Comparison of ENCODE assay signal across 13 cellular contexts in genomic region chr6:21000391-21000801, GRCh38.
DNase-seq lines count a peak whose midpoint lies in the region; ATAC-seq and TF ChIP-seq lines count a peak whose summit lies in the region.
"Had no signal": no experiment of that assay in that cellular context is flagged by ENCODE, and none has a peak within 500 bp of the region (broad histone marks: within the 10 kb centered on the region; RNA-seq: fewer than 3 reads in every experiment).

No MANE protein-coding gene starts in this region.

- H3K36me3 ChIP-seq in DND-41 (ENCODE audit: insufficient read depth, low read length), result peaks cover 3% of the 10 kb centered on the region; the same call in 1 of the 2 replicates
- peaks cover 11% of the 10 kb centered on the region; the same call in 1 of the 2 replicates for H3K36me3 ChIP-seq in Loucy (ENCODE audit: insufficient read depth, low read length)

- H3F3A ChIP-seq in Loucy (ENCODE audit: low read depth), result peaks cover 4% of the 10 kb centered on the region

- H2AFZ ChIP-seq in DND-41 (ENCODE audit: low read depth, low read length) (no peak overlapping the region), Loucy (ENCODE audit: low read length) (no peak overlapping the region)
- H2AFZ ChIP-seq: GM23248 had no signal

- no peaks in the 10 kb centered on the region for H3K9me3 ChIP-seq in DND-41 (ENCODE audit: insufficient read depth, low read length, severe bottlenecking)
- H3K9me3 ChIP-seq in Loucy (ENCODE audit: insufficient read depth, low read depth, low read length), result peaks cover 3% of the 10 kb centered on the region; the same call in 1 of the 2 replicates
- H3K9me3 ChIP-seq: Caco-2 had no signal

- DNase-seq in DND-41 (no peak), astrocyte of the spinal cord (ENCODE audit: low read depth, low spot score) (peak; percentile 35), fibroblast of villous mesenchyme (ENCODE audit: low read depth) (peak; percentile 39), NCI-H1105 treated with DMSO at 0.1 percent for 48 hours (lab: John Stamatoyannopoulos, UW) (no peak), SKM-1 treated with dmso at 0.1 percent for 144 hours (lab: John Stamatoyannopoulos, UW; ENCODE audit: unreplicated experiment) (no peak)
- DNase-seq: Caco-2; CD8-positive, alpha-beta T cell; GM23248; H7 had no signal

- H3K9ac ChIP-seq in DND-41 (ENCODE audit: low read depth, low read length), result no peak overlapping the region
- H3K9ac ChIP-seq in Loucy (ENCODE audit: low read depth, low read length, poor library complexity, severe bottlenecking), result no peak overlapping the region
- H3K9ac ChIP-seq: GM23248 had no signal

- TF ChIP-seq CTCF in DND-41 (IDR thresholded peaks at IDR 0.05; ENCODE audit: borderline replicate concordance, extremely low read depth, low read length, poor library complexity, severe bottlenecking) (no peak), Loucy (conservative IDR thresholded peaks at IDR 0.05; ENCODE audit: low read length) (no peak), astrocyte of the spinal cord (IDR thresholded peaks at IDR 0.05; ENCODE audit: low read depth, low read length) (no peak), fibroblast of villous mesenchyme (IDR thresholded peaks at IDR 0.05; ENCODE audit: insufficient read depth, low read depth, low read length) (no peak)

- in situ Hi-C loops in astrocyte of the spinal cord (cut with HindIII; ENCODE audit: low sequenced_read_pairs), result no loop called here

- no peak overlapping the region for H3K4me2 ChIP-seq in DND-41 (ENCODE audit: insufficient read depth, low read length)
- H3K4me2 ChIP-seq in Loucy (ENCODE audit: low read depth, low read length, poor library complexity, severe bottlenecking), result peak overlapping the region; percentile 38

- H4K20me1 ChIP-seq in DND-41 (ENCODE audit: insufficient read depth, low read length), result no peaks in the 10 kb centered on the region
- peaks cover 3% of the 10 kb centered on the region for H4K20me1 ChIP-seq in Loucy (ENCODE audit: insufficient read depth, low read length, poor library complexity, severe bottlenecking)

- no peak overlapping the region for H3K4me3 ChIP-seq in DND-41 (ENCODE audit: low read depth in 1 of 2, low read length in 2 of 2)
- no peak overlapping the region for H3K4me3 ChIP-seq in Loucy (ENCODE audit: low read length, poor library complexity, severe bottlenecking)
- H3K4me3 ChIP-seq in astrocyte of the spinal cord (ENCODE audit: low read depth, low read length), result no peak overlapping the region
- no peak overlapping the region for H3K4me3 ChIP-seq in fibroblast of villous mesenchyme (ENCODE audit: low read depth, low read length)
- H3K4me3 ChIP-seq: GM23248 had no signal

- H3K27ac ChIP-seq in DND-41 (ENCODE audit: low read length), result no peak overlapping the region
- H3K27ac ChIP-seq: 22Rv1, GM23248 had no signal

- H3K4me1 ChIP-seq in DND-41 (ENCODE audit: insufficient read depth, low read length) (peaks cover 24% of the 10 kb centered on the region), Loucy (ENCODE audit: insufficient read depth, low read length, poor library complexity, severe bottlenecking) (peaks cover 24% of the 10 kb centered on the region)

- H3K27me3 ChIP-seq in DND-41 (ENCODE audit: insufficient read depth, low read length, poor library complexity) (no peaks in the 10 kb centered on the region), Loucy (ENCODE audit: insufficient read depth, low read length, poor library complexity, severe bottlenecking) (no peaks in the 10 kb centered on the region)

- H3K9me2 ChIP-seq in Loucy (replicated peaks; ENCODE audit: low read depth, low read length), result no peaks in the 10 kb centered on the region

- peak; percentile 96 for ATAC-seq in DND-41 (ENCODE audit: insufficient read depth, low read depth)
- ATAC-seq in HG03039 (IDR thresholded peaks at IDR 0.05; ENCODE audit: unreplicated experiment), result no peak
- ATAC-seq in HG03520 (IDR thresholded peaks at IDR 0.05; ENCODE audit: unreplicated experiment), result no peak
- ATAC-seq: CD8-positive, alpha-beta T cell had no signal

- no peaks in the 10 kb centered on the region for H3K79me2 ChIP-seq in DND-41 (ENCODE audit: insufficient read depth, low read length)
- H3K79me2 ChIP-seq in Loucy (ENCODE audit: insufficient read depth, low read length), result no peaks in the 10 kb centered on the region

Comparison
In these comparisons a context has a peak if more than half of its experiments do, and no peak if none do; other contexts are left out.
1. DNase-seq: peak in astrocyte of the spinal cord (single experiment) and fibroblast of villous mesenchyme (single experiment); none in DND-41 (single experiment), NCI-H1105 treated with DMSO at 0.1 percent for 48 hours (single experiment) and SKM-1 treated with dmso at 0.1 percent for 144 hours (single experiment).